Comparison of ENCODE assay signal across 18 cellular contexts in genomic region chr9:91886433-91887031, GRCh38.
A peak's percentile ranks its signal among the peaks of the same experiment; 100 is the strongest.
DNase-seq lines count a peak whose midpoint lies in the region; ATAC-seq and TF ChIP-seq lines count a peak whose summit lies in the region.
"Had no signal": no experiment of that assay in that cellular context is flagged by ENCODE, and none has a peak within 500 bp of the region (broad histone marks: within the 10 kb centered on the region; RNA-seq: fewer than 3 reads in every experiment).

No MANE protein-coding gene starts in this region.

- no peaks in the 10 kb centered on the region for H3K9me3 Mint-ChIP-seq in chondrocyte (ENCODE audit: low read depth)
- H3K9me3 Mint-ChIP-seq in stimulated activated memory B cell treated with anti-CD40 and anti-IgM and Interleukin-4, amounts not matched to agents 10 μg/mL and 1 μg/mL and 100 μg/mL, for 72 hours = no peaks in the 10 kb centered on the region
- H3K9me3 Mint-ChIP-seq: activated naive CD8-positive, alpha-beta T cell treated with anti-CD3 and anti-CD28 coated beads, Interleukin-2, amount 50 U/mL, for 24 hours; effector memory CD8-positive, alpha-beta T cell; naive thymus-derived CD8-positive, alpha-beta T cell had no signal

- peak; percentile 48 for ATAC-seq in stimulated activated memory B cell treated with anti-CD40 and anti-IgM and Interleukin-4, amounts not matched to agents 10 μg/mL and 1 μg/mL and 100 μg/mL, for 72 hours
- ATAC-seq: activated naive CD8-positive, alpha-beta T cell treated with anti-CD3 and anti-CD28 coated beads, Interleukin-2, amount 50 U/mL, for 24 hours; effector memory CD8-positive, alpha-beta T cell; naive thymus-derived CD8-positive, alpha-beta T cell had no signal

- H3K4me3 Mint-ChIP-seq in chondrocyte (ENCODE audit: unreplicated experiment) = peak overlapping the region; percentile 63
- H3K4me3 Mint-ChIP-seq in stimulated activated memory B cell treated with anti-CD40 and anti-IgM and Interleukin-4, amounts not matched to agents 10 μg/mL and 1 μg/mL and 100 μg/mL, for 72 hours = no peak overlapping the region
- H3K4me3 Mint-ChIP-seq: activated naive CD8-positive, alpha-beta T cell treated with anti-CD3 and anti-CD28 coated beads, Interleukin-2, amount 50 U/mL, for 24 hours; naive thymus-derived CD8-positive, alpha-beta T cell had no signal

- peaks cover 34% of the 10 kb centered on the region for H3K27me3 ChIP-seq in HUES64 (ENCODE audit: insufficient read depth, low read length)
- H3K27me3 ChIP-seq: BLaER1 had no signal

- peak overlapping the region; percentile 70 for H3K27ac ChIP-seq in HUES64 (ENCODE audit: low read depth, low read length)
- H3K27ac ChIP-seq: BLaER1, tibial artery had no signal

- no peaks in the 10 kb centered on the region for H3K36me3 ChIP-seq in HUES64 (ENCODE audit: insufficient read depth, low read length)
- H3K36me3 ChIP-seq: BLaER1, tibial artery had no signal

- H3K36me3 Mint-ChIP-seq in chondrocyte (ENCODE audit: low read depth) = no peaks in the 10 kb centered on the region
- H3K36me3 Mint-ChIP-seq in stimulated activated memory B cell treated with anti-CD40 and anti-IgM and Interleukin-4, amounts not matched to agents 10 μg/mL and 1 μg/mL and 100 μg/mL, for 72 hours = no peaks in the 10 kb centered on the region
- H3K36me3 Mint-ChIP-seq: naive thymus-derived CD8-positive, alpha-beta T cell had no signal

- peak overlapping the region; percentile 83 for H3K27ac Mint-ChIP-seq in chondrocyte (ENCODE audit: unreplicated experiment)
- no peak overlapping the region for H3K27ac Mint-ChIP-seq in stimulated activated memory B cell treated with anti-CD40 and anti-IgM and Interleukin-4, amounts not matched to agents 10 μg/mL and 1 μg/mL and 100 μg/mL, for 72 hours
- H3K27ac Mint-ChIP-seq: activated naive CD8-positive, alpha-beta T cell treated with anti-CD3 and anti-CD28 coated beads, Interleukin-2, amount 50 U/mL, for 24 hours; effector memory CD8-positive, alpha-beta T cell; naive thymus-derived CD8-positive, alpha-beta T cell had no signal

- TF ChIP-seq CTCF in chondrocyte (IDR thresholded peaks at IDR 0.05) = no peak

- H3K4me1 ChIP-seq in HUES64 (ENCODE audit: insufficient read depth, low read length) = peaks cover 45% of the 10 kb centered on the region
- H3K4me1 ChIP-seq: BLaER1 had no signal

- H3K9ac ChIP-seq in HUES64 (ENCODE audit: low read depth, low read length) = peak overlapping the region; percentile 26; the same call in 1 of the 2 replicates
- H3K9ac ChIP-seq: BLaER1 had no signal

- H3K4me1 Mint-ChIP-seq in chondrocyte (ENCODE audit: low read depth) = peaks cover 74% of the 10 kb centered on the region
- H3K4me1 Mint-ChIP-seq in stimulated activated memory B cell treated with anti-CD40 and anti-IgM and Interleukin-4, amounts not matched to agents 10 μg/mL and 1 μg/mL and 100 μg/mL, for 72 hours = no peaks in the 10 kb centered on the region
- H3K4me1 Mint-ChIP-seq: activated naive CD8-positive, alpha-beta T cell treated with anti-CD3 and anti-CD28 coated beads, Interleukin-2, amount 50 U/mL, for 24 hours had no signal

- H3K27me3 Mint-ChIP-seq in chondrocyte (ENCODE audit: low read depth) = no peaks in the 10 kb centered on the region
- peaks cover 6% of the 10 kb centered on the region for H3K27me3 Mint-ChIP-seq in stimulated activated memory B cell treated with anti-CD40 and anti-IgM and Interleukin-4, amounts not matched to agents 10 μg/mL and 1 μg/mL and 100 μg/mL, for 72 hours

- H3K9me3 ChIP-seq in HUES64 (ENCODE audit: insufficient read depth, low read depth, low read length) = no peaks in the 10 kb centered on the region
- H3K9me3 ChIP-seq: BLaER1, tibial artery had no signal

- no peak for DNase-seq in chondrocyte (ENCODE audit: low spot score)
- peak; percentile 82 for DNase-seq in left kidney (ENCODE audit: low read depth, low spot score)
- DNase-seq in NCI-H2196 (lab: John Stamatoyannopoulos, UW; ENCODE audit: unreplicated experiment) = no peak
- DNase-seq in activated CD4-positive, alpha-beta T cell treated with anti-CD3 and anti-CD28 coated beads for 4 hours = no peak
- DNase-seq in NCI-H2081 (lab: John Stamatoyannopoulos, UW) = no peak
- no peak for DNase-seq in GDM1 (lab: John Stamatoyannopoulos, UW)
- DNase-seq: activated naive CD8-positive, alpha-beta T cell treated with anti-CD3 and anti-CD28 coated beads, Interleukin-2, amount 50 U/mL, for 24 hours; caudate nucleus; effector memory CD8-positive, alpha-beta T cell; hypothalamus; Kasumi-1; naive thymus-derived CD8-positive, alpha-beta T cell; stimulated activated CD4-positive, alpha-beta T cell treated with anti-CD3 and anti-CD28 coated beads, Interleukin-12 subunit alpha, Interleukin-12 subunit beta, amount 100 ng/mL, for 4 hours; T-helper 1 cell; tibial artery had no signal

- H3K4me3 ChIP-seq in HUES64 (ENCODE audit: low read length) = peak overlapping the region; percentile 36
- H3K4me3 ChIP-seq: BLaER1, tibial artery had no signal

- WGBS in HUES64 = 10% methylated on average over 30 of the region's 30 CpGs
